Comparison of ENCODE assay signal across 8 cellular contexts in the genomic region with DNA sequence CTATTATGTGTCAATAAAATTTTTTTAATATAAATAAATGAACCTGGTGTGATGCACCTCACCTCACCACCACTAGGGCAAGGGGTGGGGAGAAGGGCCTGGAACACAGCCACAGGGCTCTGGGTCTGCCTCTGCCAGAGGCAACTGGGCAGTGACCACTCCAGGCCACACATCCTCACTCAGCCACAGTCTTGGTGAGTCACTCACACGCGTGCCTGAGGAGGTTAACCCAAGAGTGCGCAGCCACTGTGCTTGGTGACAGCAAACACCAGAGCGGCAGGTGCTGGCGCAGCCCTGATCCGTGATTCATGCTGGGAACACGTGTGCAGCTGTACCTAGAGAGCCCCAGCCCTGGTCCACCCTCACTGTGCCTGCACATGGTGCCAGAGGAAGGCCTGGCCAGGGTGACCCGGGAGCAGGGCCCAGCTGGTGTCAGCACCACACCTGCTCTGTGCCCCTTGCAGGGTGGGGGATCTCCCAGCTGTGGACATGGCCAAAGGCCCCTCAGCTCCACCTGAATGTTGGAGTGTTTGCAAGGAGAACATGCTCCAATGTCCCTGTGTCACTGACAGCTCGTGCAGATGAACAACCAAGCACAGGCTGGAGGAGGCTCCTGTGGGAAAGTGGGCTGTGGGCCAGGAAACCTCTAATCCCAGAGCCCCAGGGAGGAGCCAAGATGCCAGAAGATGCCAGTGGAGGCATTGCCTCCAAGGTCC. TPM values are rescaled to one million over a fixed set of nuclear protein-coding genes. Genes with fewer than 3 reads are reported as not detected.
DNase-seq lines count a peak whose midpoint lies in the region; ATAC-seq and TF ChIP-seq lines count a peak whose summit lies in the region.

No MANE protein-coding gene starts in this region.

- peak; percentile 58 for TF ChIP-seq CTCF in activated CD8-positive, alpha-beta T cell treated with anti-CD3 and anti-CD28 coated beads for 36 hours (IDR thresholded peaks at IDR 0.05)
- peak; percentile 48 for TF ChIP-seq CTCF in progenitor cell of endocrine pancreas (IDR thresholded peaks at IDR 0.05; ENCODE audit: unreplicated experiment)

- H3K9me3 Mint-ChIP-seq in activated CD8-positive, alpha-beta T cell treated with anti-CD3 and anti-CD28 coated beads for 36 hours = no peaks in the 10 kb centered on the region
- no peaks in the 10 kb centered on the region for H3K9me3 Mint-ChIP-seq in activated CD8-positive, alpha-beta T cell treated with anti-CD3 and anti-CD28 coated beads, Interleukin-2, amount 10 ng/mL, durations not matched to agents 7 days and 5 days (ENCODE audit: insufficient read depth)
- H3K9me3 Mint-ChIP-seq in progenitor cell of endocrine pancreas (ENCODE audit: low read depth) = peaks cover 3% of the 10 kb centered on the region

- H3K27ac Mint-ChIP-seq in activated CD8-positive, alpha-beta T cell treated with anti-CD3 and anti-CD28 coated beads for 36 hours = no peak overlapping the region
- H3K27ac Mint-ChIP-seq in activated CD8-positive, alpha-beta T cell treated with anti-CD3 and anti-CD28 coated beads, Interleukin-2, amount 10 ng/mL, durations not matched to agents 7 days and 5 days = no peak overlapping the region
- no peak overlapping the region for H3K27ac Mint-ChIP-seq in progenitor cell of endocrine pancreas

- CTCF ChIA-PET in activated CD8-positive, alpha-beta T cell treated with anti-CD3 and anti-CD28 coated beads for 36 hours (lab: Charles Lee) = no interaction called here
- CTCF ChIA-PET in activated CD8-positive, alpha-beta T cell treated with anti-CD3 and anti-CD28 coated beads, Interleukin-2, amount 10 ng/mL, durations not matched to agents 7 days and 5 days (lab: Charles Lee) = interaction anchor here (2.2 kb wide), 1 partner anchor 18 kb away, joined by 7 read pairs; no protein-coding TSS in a partner anchor

- intact Hi-C loops in activated CD8-positive, alpha-beta T cell treated with anti-CD3 and anti-CD28 coated beads for 36 hours (cut with micrococcal nuclease) = no loop called here

- peak; percentile 36 for DNase-seq in activated CD8-positive, alpha-beta T cell treated with anti-CD3 and anti-CD28 coated beads for 36 hours
- DNase-seq in activated CD8-positive, alpha-beta T cell treated with anti-CD3 and anti-CD28 coated beads, Interleukin-2, amount 10 ng/mL, durations not matched to agents 7 days and 5 days = no peak
- DNase-seq in NCI-H345 (lab: John Stamatoyannopoulos, UW) = peak; percentile 49
- peak; percentile 48 for DNase-seq in dermis blood vessel endothelial cell
- no peak for DNase-seq in progenitor cell of endocrine pancreas (ENCODE audit: low spot score, unreplicated experiment)
- DNase-seq in NCI-H510A (lab: John Stamatoyannopoulos, UW) = no peak

- ATAC-seq in activated CD8-positive, alpha-beta T cell treated with anti-CD3 and anti-CD28 coated beads for 36 hours = no peak
- no peak for ATAC-seq in activated CD8-positive, alpha-beta T cell treated with anti-CD3 and anti-CD28 coated beads, Interleukin-2, amount 10 ng/mL, durations not matched to agents 7 days and 5 days
- ATAC-seq in GM21576 (IDR thresholded peaks at IDR 0.05; ENCODE audit: unreplicated experiment) (no peak), GM18498 (IDR thresholded peaks at IDR 0.05; ENCODE audit: unreplicated experiment) (no peak)

- POLR2A ChIA-PET in activated CD8-positive, alpha-beta T cell treated with anti-CD3 and anti-CD28 coated beads for 36 hours (lab: Charles Lee) = no interaction called here
- POLR2A ChIA-PET in activated CD8-positive, alpha-beta T cell treated with anti-CD3 and anti-CD28 coated beads, Interleukin-2, amount 10 ng/mL, durations not matched to agents 7 days and 5 days (lab: Charles Lee) = no interaction called here

- H3K4me1 Mint-ChIP-seq in activated CD8-positive, alpha-beta T cell treated with anti-CD3 and anti-CD28 coated beads for 36 hours (ENCODE audit: low read depth) = peaks cover 21% of the 10 kb centered on the region
- H3K4me1 Mint-ChIP-seq in activated CD8-positive, alpha-beta T cell treated with anti-CD3 and anti-CD28 coated beads, Interleukin-2, amount 10 ng/mL, durations not matched to agents 7 days and 5 days (ENCODE audit: low read depth) = peaks cover 21% of the 10 kb centered on the region
- peaks cover 7% of the 10 kb centered on the region for H3K4me1 Mint-ChIP-seq in progenitor cell of endocrine pancreas (ENCODE audit: low read depth)

- H3K27me3 Mint-ChIP-seq in activated CD8-positive, alpha-beta T cell treated with anti-CD3 and anti-CD28 coated beads for 36 hours = no peaks in the 10 kb centered on the region
- H3K27me3 Mint-ChIP-seq in activated CD8-positive, alpha-beta T cell treated with anti-CD3 and anti-CD28 coated beads, Interleukin-2, amount 10 ng/mL, durations not matched to agents 7 days and 5 days (ENCODE audit: low read depth) = no peaks in the 10 kb centered on the region
- no peaks in the 10 kb centered on the region for H3K27me3 Mint-ChIP-seq in progenitor cell of endocrine pancreas

- peaks cover 8% of the 10 kb centered on the region for H3K36me3 Mint-ChIP-seq in activated CD8-positive, alpha-beta T cell treated with anti-CD3 and anti-CD28 coated beads for 36 hours (ENCODE audit: low read depth)
- peaks cover 10% of the 10 kb centered on the region for H3K36me3 Mint-ChIP-seq in activated CD8-positive, alpha-beta T cell treated with anti-CD3 and anti-CD28 coated beads, Interleukin-2, amount 10 ng/mL, durations not matched to agents 7 days and 5 days (ENCODE audit: low read depth)
- H3K36me3 Mint-ChIP-seq in progenitor cell of endocrine pancreas (ENCODE audit: insufficient read depth) = peaks cover 3% of the 10 kb centered on the region

- H3K4me3 Mint-ChIP-seq in activated CD8-positive, alpha-beta T cell treated with anti-CD3 and anti-CD28 coated beads for 36 hours = peak overlapping the region; percentile 84
- no peak overlapping the region for H3K4me3 Mint-ChIP-seq in activated CD8-positive, alpha-beta T cell treated with anti-CD3 and anti-CD28 coated beads, Interleukin-2, amount 10 ng/mL, durations not matched to agents 7 days and 5 days
- H3K4me3 Mint-ChIP-seq in progenitor cell of endocrine pancreas (ENCODE audit: low read depth) = no peak overlapping the region

RNA-seq across cellular contexts. Expression of a gene that starts 2.1 kb away (rescaled TPM):
- total RNA-seq in activated CD8-positive, alpha-beta T cell treated with anti-CD3 and anti-CD28 coated beads for 36 hours = 10 to 100 TPM; 19.1 to 23.4 TPM
- total RNA-seq in activated CD8-positive, alpha-beta T cell treated with anti-CD3 and anti-CD28 coated beads, Interleukin-2, amount 10 ng/mL, durations not matched to agents 7 days and 5 days = 10 to 100 TPM; 22.0 to 26.5 TPM
- total RNA-seq in dermis blood vessel endothelial cell (88.0 and 98.2 TPM in 2 replicates), progenitor cell of endocrine pancreas (51.1 and 62.4 TPM in 2 replicates)

Comparison
In these comparisons a context has a peak if more than half of its experiments do, and no peak if none do; other contexts are left out.
1. DNase-seq: peak in activated CD8-positive, alpha-beta T cell treated with anti-CD3 and anti-CD28 coated beads for 36 hours (single experiment), NCI-H345 (single experiment) and dermis blood vessel endothelial cell (single experiment); none in activated CD8-positive, alpha-beta T cell treated with anti-CD3 and anti-CD28 coated beads, Interleukin-2, amount 10 ng/mL, durations not matched to agents 7 days and 5 days (single experiment), progenitor cell of endocrine pancreas (single experiment) and NCI-H510A (single experiment).